8 cellular contexts compared by ENCODE assay signal in genomic region chr3:15601399-15602145, GRCh38. TPM values are rescaled to one million over a fixed set of nuclear protein-coding genes. Genes with fewer than 3 reads are reported as not detected.
A peak's percentile ranks its signal among the peaks of the same experiment; 100 is the strongest.
DNase-seq lines count a peak whose midpoint lies in the region; ATAC-seq, FAIRE-seq and TF ChIP-seq lines count a peak whose summit lies in the region.

Gene BTD (plus strand): TSS chr3:15601745. CDS start chr3:15635440, 33,695 bp downstream.
Gene HACL1 (minus strand): TSS chr3:15601569. CDS start chr3:15601463, 106 bp downstream.

- peak within 1 kb of the TSS; percentile 72; the same call in 1 of the 2 replicates for H4K8ac ChIP-seq in H1 (ENCODE audit: extremely low read depth, insufficient read depth, low read length)

- peak; percentile 19; the same call in 1 of the 2 replicates for TF ChIP-seq CTCF in AG10803 (conservative IDR thresholded peaks at IDR 0.05; ENCODE audit: low read length)
- peak; percentile 3 to 45 (median 34); a peak in 3 of 4 replicates for TF ChIP-seq CTCF in H1 (IDR thresholded peaks at IDR 0.05; ENCODE audit: control extremely low read depth in 1 of 3, insufficient read depth in 1 of 3, low read depth in 1 of 3, low read length in 3 of 3)

- H4K91ac ChIP-seq in H1 (replicated peaks; ENCODE audit: insufficient read length, low read length): peak within 1 kb of the TSS; percentile 92

- peak within 1 kb of the TSS; percentile 77 to 96 for H3K4me2 ChIP-seq in H1 (ENCODE audit: insufficient read depth in 1 of 2, low read depth in 2 of 2, low read length in 2 of 2)

- no peaks in the 10 kb centered on the region; a peak in 1 of 4 replicates for H3K9me3 ChIP-seq in H1 (ENCODE audit: insufficient read depth in 2 of 2, low read depth in 1 of 2, low read length in 1 of 2)

- FAIRE-seq in H1 (lab: Jason Lieb, UNC): peak; percentile 87

- no peak within 1 kb of the TSS for H2BK20ac ChIP-seq in H1 (ENCODE audit: low read length)

- no peak for TF ChIP-seq RAD21 in H1 (IDR thresholded peaks at IDR 0.05 in 1 of 2, conservative IDR thresholded peaks at IDR 0.05 in 1 of 2; ENCODE audit: low read depth in 2 of 2, low read length in 2 of 2)

- H3K4ac ChIP-seq in H1 (replicated peaks; ENCODE audit: insufficient read length, low read depth, low read length): peak within 1 kb of the TSS; percentile 44

- H3K79me1 ChIP-seq in H1 (ENCODE audit: low read depth, low read length): no peaks in the 10 kb centered on the region

- peak within 1 kb of the TSS; percentile 96 for H2AFZ ChIP-seq in H1 (ENCODE audit: low read length)

- no peak within 1 kb of the TSS; the same call in 1 of the 2 replicates for H2BK15ac ChIP-seq in H1 (ENCODE audit: low read length)

- H4K5ac ChIP-seq in H1 (ENCODE audit: insufficient read length, low read depth, low read length): peak within 1 kb of the TSS; percentile 83

- peak within 1 kb of the TSS; percentile 23; the same call in 1 of the 2 replicates for H2BK12ac ChIP-seq in H1 (ENCODE audit: low read depth, low read length)

- CTCF ChIA-PET in H1 (lab: Charles Lee; ENCODE audit: partially characterized antibody): interaction anchor here (0.9 to 1.0 kb wide), 2 partner anchors 73 to 83 kb away, joined by 3 read pairs; no protein-coding TSS in a partner anchor

- peak within 1 kb of the TSS; percentile 86 for H3K18ac ChIP-seq in H1 (ENCODE audit: extremely low read depth, low read length)

- TF ChIP-seq EP300 in H1 (IDR thresholded peaks at IDR 0.05; ENCODE audit: borderline replicate concordance in 1 of 2, low read depth in 2 of 2, low read length in 2 of 2): no peak

- 2% methylated on average over 56 of the region's 61 CpGs; no CpG with 5 or more reads in 1 of the 2 experiments for WGBS in H1 (ENCODE audit: extremely low coverage in 1 of 2, insufficient coverage in 1 of 2, insufficient read length in 1 of 2, insufficient replicate concordance in 2 of 2, low coverage in 1 of 2, low lambda C conversion rate in 2 of 2, missing lambda C conversion rate in 1 of 2), 2 experiments

- H3K36me3 ChIP-seq in H1 (ENCODE audit: control insufficient read depth in 2 of 4, insufficient read depth in 4 of 4, low read length in 3 of 4): peaks cover 7 to 31% (median 12%) of the 10 kb centered on the region in 4 experiments

- TF ChIP-seq POLR2A in H1 (IDR thresholded peaks at IDR 0.05; ENCODE audit: control extremely low read depth in 1 of 2, low read depth in 2 of 2, low read length in 2 of 2): peak; percentile 88 to 97

- H3K79me2 ChIP-seq in H1 (ENCODE audit: control insufficient read depth in 1 of 2, insufficient read depth in 2 of 2, low read length in 2 of 2): peaks cover 0 to 22% of the 10 kb centered on the region in 2 experiments; a peak in 3 of 4 replicates

- no peak within 1 kb of the TSS for H2AK5ac ChIP-seq in H1 (ENCODE audit: low read depth, low read length)

- peaks cover 5% of the 10 kb centered on the region for H3K23me2 ChIP-seq in H1 (ENCODE audit: low read depth, low read length)

- peak; percentile 92 for ATAC-seq in GM19372 (IDR thresholded peaks at IDR 0.05; ENCODE audit: low read depth, unreplicated experiment)
- peak; percentile 85 for ATAC-seq in HG03565 (IDR thresholded peaks at IDR 0.05; ENCODE audit: unreplicated experiment)

- H3K9ac ChIP-seq in H1 (replicated peaks in 1 of 4; ENCODE audit: extremely low read depth in 1 of 4, low read depth in 3 of 4, low read length in 3 of 4): peak within 1 kb of the TSS; percentile 64 to 95 (median 89)

- H3K4me3 ChIP-seq in AG10803 (ENCODE audit: low read length) (peak within 1 kb of the TSS; percentile 98), H1 (ENCODE audit: extremely low read depth in 1 of 4, insufficient read depth in 2 of 4, low read depth in 3 of 4, low read length in 4 of 4) (peak within 1 kb of the TSS; percentile 84 to 99 (median 89))

- H4K20me1 ChIP-seq in H1 (replicated peaks in 1 of 2; ENCODE audit: control insufficient read depth in 1 of 2, insufficient read depth in 2 of 2, low read length in 2 of 2): peaks cover 0 to 4% of the 10 kb centered on the region in 2 experiments

- H2BK5ac ChIP-seq in H1 (ENCODE audit: low read depth, low read length): peak within 1 kb of the TSS; percentile 97

- POLR2A ChIA-PET in H1 (lab: Charles Lee; ENCODE audit: partially characterized antibody): interaction anchor here (0.8 to 2.3 kb wide), 15 partner anchors 9 to 299 kb away, joined by 3 to 16 read pairs (median 4); no protein-coding TSS in a partner anchor

- H3K23ac ChIP-seq in H1 (ENCODE audit: insufficient read length): no peak within 1 kb of the TSS

- peak within 1 kb of the TSS; percentile 83 for H3K56ac ChIP-seq in H1 (replicated peaks; ENCODE audit: insufficient read length, low read depth, low read length)

- peak within 1 kb of the TSS; percentile 90 for H3K27ac ChIP-seq in H1 (ENCODE audit: low read depth, low read length)

- no peaks in the 10 kb centered on the region for H3K27me3 ChIP-seq in H1 (replicated peaks in 1 of 4; ENCODE audit: control insufficient read depth in 3 of 4, extremely low read depth in 1 of 4, insufficient read depth in 3 of 4, low read length in 3 of 4)

- DNase-seq in AG10803 (ENCODE audit: low read depth) (peak; percentile 99), H1 (ENCODE audit: low read depth in 1 of 2, low spot score in 2 of 2) (peak; percentile 97 to 99), mesenteric fat pad (ENCODE audit: low spot score) (peak; percentile 98), DMS53 (lab: John Stamatoyannopoulos, UW) (no peak)
- DNase-seq in activated CD4-positive, alpha-beta T cell treated with anti-CD3 and anti-CD28 coated beads, Interleukin-2, amount 50 U/mL, for 4 hours: peak; percentile 98
- DNase-seq in stimulated activated CD8-positive, alpha-beta memory T cell treated with anti-CD3 and anti-CD28 coated beads, Interleukin-15, amount 100 ng/mL, for 48 hours (ENCODE audit: low read depth in 2 of 2): peak; percentile 96

- H3K4me1 ChIP-seq in H1 (replicated peaks in 1 of 4; ENCODE audit: control insufficient read depth in 3 of 4, insufficient read depth in 4 of 4, low read length in 3 of 4): peaks cover 0 to 6% (median 0%) of the 10 kb centered on the region in 4 experiments; a peak in 2 of 7 replicates

- H3K14ac ChIP-seq in H1 (ENCODE audit: insufficient read length): no peak within 1 kb of the TSS

- peak within 1 kb of the TSS; percentile 71 for H2BK120ac ChIP-seq in H1 (replicated peaks; ENCODE audit: low read depth, low read length)

TF ChIP-seq in H1, 55 proteins besides CTCF, POLR2A, EP300 and RAD21 (continues in another document):
- TF ChIP-seq HDAC6 (IDR thresholded peaks at IDR 0.05; ENCODE audit: low read depth, low read length): no peak
- TF ChIP-seq ATF3 (IDR thresholded peaks at IDR 0.05; ENCODE audit: insufficient read depth, low read depth, low read length): no peak
- TF ChIP-seq RNF2 (IDR thresholded peaks at IDR 0.05; ENCODE audit: borderline replicate concordance, low read depth, low read length, missing control alignments, poor library complexity, severe bottlenecking): no peak
- TF ChIP-seq JUN (IDR thresholded peaks at IDR 0.05; ENCODE audit: low read depth, low read length): no peak
- no peak for TF ChIP-seq CHD1 (IDR thresholded peaks at IDR 0.05; ENCODE audit: low read depth, low read length)
- TF ChIP-seq NRF1 (IDR thresholded peaks at IDR 0.05; ENCODE audit: low read depth, low read length): peak; percentile 18; the same call in 1 of the 2 replicates
- no peak for TF ChIP-seq BACH1 (IDR thresholded peaks at IDR 0.05; ENCODE audit: low read length)
- TF ChIP-seq FOSL1 (IDR thresholded peaks at IDR 0.05; ENCODE audit: insufficient read depth, low read depth, low read length): no peak
- no peak for TF ChIP-seq TCF12 (IDR thresholded peaks at IDR 0.05; ENCODE audit: low read depth, low read length)
- peak; percentile 67 for TF ChIP-seq TAF7 (optimal IDR thresholded peaks at IDR 0.05; ENCODE audit: borderline replicate concordance, low read depth, low read length)
- no peak for TF ChIP-seq KDM1A (IDR thresholded peaks at IDR 0.05; ENCODE audit: borderline replicate concordance, low read length)

RNA-seq across cellular contexts. Expression of gene BTD, which starts in this region (rescaled TPM):
- 21.8 and 22.0 TPM in 2 replicates for total RNA-seq in H1 (2021; fragmentation: NEBNext Ultra II Directional; extraction: Animal tissue kit (Norgen Biotek cat#: 25700))
- 30.1 and 36.7 TPM in 2 replicates for polyA plus RNA-seq in H1 (2011; rRNA removed)
- polyA plus RNA-seq in H1 (2011; cell fraction: cytosol; rRNA removed): 32.2 TPM
- 35.5 TPM for polyA plus RNA-seq in H1 (2011; cell fraction: nucleus; rRNA removed)
- polyA plus RNA-seq in H1 (2012, experiment 1 of 2): 24.2 to 27.6 TPM (median 26.3 TPM) in 4 replicates
- 14.0 TPM for polyA plus RNA-seq in H1 (2012, experiment 2 of 2)
- 30.7 TPM for polyA plus RNA-seq in H1 (2013, experiment 1 of 2)
- 31.0 TPM for polyA plus RNA-seq in H1 (2013, experiment 2 of 2)
- 49.2 and 64.0 TPM in 2 replicates for polyA minus RNA-seq in H1 (2011; rRNA and poly(A)+ RNA removed)
- 13.9 TPM for polyA minus RNA-seq in H1 (2011; cell fraction: cytosol; rRNA and poly(A)+ RNA removed)
- 45.7 TPM for polyA minus RNA-seq in H1 (2011; cell fraction: nucleus; rRNA and poly(A)+ RNA removed)
- total RNA-seq in mesenteric fat pad: 36.8 TPM

RNA-seq across cellular contexts. Expression of gene HACL1, which starts in this region (rescaled TPM):
- 45.7 and 46.0 TPM in 2 replicates for total RNA-seq in H1 (2021; fragmentation: NEBNext Ultra II Directional; extraction: Animal tissue kit (Norgen Biotek cat#: 25700))
- polyA plus RNA-seq in H1 (2011; rRNA removed): 24.2 and 38.2 TPM in 2 replicates
- 46.0 TPM for polyA plus RNA-seq in H1 (2011; cell fraction: cytosol; rRNA removed)
- 43.4 TPM for polyA plus RNA-seq in H1 (2011; cell fraction: nucleus; rRNA removed)
- polyA plus RNA-seq in H1 (2012, experiment 1 of 2): 44.7 to 54.3 TPM (median 49.9 TPM) in 4 replicates
- polyA plus RNA-seq in H1 (2012, experiment 2 of 2): 4.8 TPM
- 27.5 TPM for polyA plus RNA-seq in H1 (2013, experiment 1 of 2)
- 27.2 TPM for polyA plus RNA-seq in H1 (2013, experiment 2 of 2)
- polyA minus RNA-seq in H1 (2011; rRNA and poly(A)+ RNA removed): 90.6 and 99.2 TPM in 2 replicates
- polyA minus RNA-seq in H1 (2011; cell fraction: cytosol; rRNA and poly(A)+ RNA removed): 40.8 TPM
- polyA minus RNA-seq in H1 (2011; cell fraction: nucleus; rRNA and poly(A)+ RNA removed): 83.5 TPM
- total RNA-seq in mesenteric fat pad: 20.7 TPM
